ENCODE assay signal across 15 cellular contexts in the genomic region with DNA sequence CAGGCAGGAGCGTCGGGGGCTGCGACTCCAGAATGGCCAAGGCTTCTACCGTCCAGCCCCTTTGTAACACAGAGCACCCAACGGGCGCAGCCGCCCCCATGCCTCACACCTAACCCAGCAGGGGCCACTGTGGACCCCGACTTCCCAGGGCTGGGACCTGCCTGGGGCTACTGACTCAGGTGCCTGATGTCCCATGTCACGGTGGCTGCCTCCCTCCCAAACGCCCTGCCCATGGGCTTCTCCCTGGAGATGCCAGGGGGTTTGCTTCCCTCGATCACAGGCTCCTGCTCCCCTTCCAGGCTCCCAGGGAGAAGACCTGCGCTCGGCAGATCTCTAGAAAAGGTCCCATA.
"Had no signal": no experiment of that assay in that cellular context is flagged by ENCODE, and none has a peak within 500 bp of the region (broad histone marks: within the 10 kb centered on the region; RNA-seq: fewer than 3 reads in every experiment).

No MANE protein-coding gene starts in this region.

- H3K4me1 Mint-ChIP-seq: activated naive CD8-positive, alpha-beta T cell treated with anti-CD3 and anti-CD28 coated beads for 36 hours; activated T-helper 17 cell treated with anti-CD3 and anti-CD28 coated beads, Interleukin-2, amount 50 U/mL, for 72 hours; memory B cell had no signal

- H3K36me3 ChIP-seq: brain microvascular endothelial cell, thyroid gland, vagina had no signal

- H3K9me3 ChIP-seq: thyroid gland, vagina had no signal

- H3K27me3 Mint-ChIP-seq: activated CD8-positive, alpha-beta T cell treated with anti-CD3 and anti-CD28 coated beads for 36 hours; activated naive CD8-positive, alpha-beta T cell treated with anti-CD3 and anti-CD28 coated beads for 36 hours; activated T-helper 17 cell treated with anti-CD3 and anti-CD28 coated beads, Interleukin-2, amount 50 U/mL, for 72 hours; memory B cell had no signal

- H3K27ac ChIP-seq: brain microvascular endothelial cell, parathyroid adenoma, thyroid gland, vagina had no signal

- ATAC-seq: activated CD8-positive, alpha-beta T cell treated with anti-CD3 and anti-CD28 coated beads for 36 hours; activated T-helper 17 cell treated with anti-CD3 and anti-CD28 coated beads, Interleukin-2, amount 50 U/mL, for 72 hours; left colon had no signal

- H3K9me3 Mint-ChIP-seq: activated CD8-positive, alpha-beta T cell treated with anti-CD3 and anti-CD28 coated beads for 36 hours; activated naive CD8-positive, alpha-beta T cell treated with anti-CD3 and anti-CD28 coated beads for 36 hours; activated T-helper 17 cell treated with anti-CD3 and anti-CD28 coated beads, Interleukin-2, amount 50 U/mL, for 72 hours; memory B cell; neural crest cell had no signal

- H3K27ac Mint-ChIP-seq: activated CD8-positive, alpha-beta T cell treated with anti-CD3 and anti-CD28 coated beads for 36 hours; activated naive CD8-positive, alpha-beta T cell treated with anti-CD3 and anti-CD28 coated beads for 36 hours; activated T-helper 17 cell treated with anti-CD3 and anti-CD28 coated beads, Interleukin-2, amount 50 U/mL, for 72 hours; memory B cell had no signal

- H3K27me3 ChIP-seq: brain microvascular endothelial cell, thyroid gland, vagina had no signal

- H3K36me3 Mint-ChIP-seq: activated naive CD8-positive, alpha-beta T cell treated with anti-CD3 and anti-CD28 coated beads for 36 hours; memory B cell had no signal

- H3K4me3 Mint-ChIP-seq: activated CD8-positive, alpha-beta T cell treated with anti-CD3 and anti-CD28 coated beads for 36 hours; activated naive CD8-positive, alpha-beta T cell treated with anti-CD3 and anti-CD28 coated beads for 36 hours; activated T-helper 17 cell treated with anti-CD3 and anti-CD28 coated beads, Interleukin-2, amount 50 U/mL, for 72 hours; memory B cell; neural crest cell had no signal

- DNase-seq: activated CD4-positive, alpha-beta T cell treated with anti-CD3 and anti-CD28 coated beads for 4 hours; activated CD8-positive, alpha-beta T cell treated with anti-CD3 and anti-CD28 coated beads for 36 hours; activated naive CD8-positive, alpha-beta T cell treated with anti-CD3 and anti-CD28 coated beads for 36 hours; brain microvascular endothelial cell; dermis blood vessel endothelial cell; erythroblast; glutamatergic neuron; small intestine; thyroid gland had no signal

- H3K4me3 ChIP-seq: thyroid gland, vagina had no signal

- H3K4me1 ChIP-seq: parathyroid adenoma, thyroid gland had no signal
